ENCODE assay signal across 22 cellular contexts in the genomic region with DNA sequence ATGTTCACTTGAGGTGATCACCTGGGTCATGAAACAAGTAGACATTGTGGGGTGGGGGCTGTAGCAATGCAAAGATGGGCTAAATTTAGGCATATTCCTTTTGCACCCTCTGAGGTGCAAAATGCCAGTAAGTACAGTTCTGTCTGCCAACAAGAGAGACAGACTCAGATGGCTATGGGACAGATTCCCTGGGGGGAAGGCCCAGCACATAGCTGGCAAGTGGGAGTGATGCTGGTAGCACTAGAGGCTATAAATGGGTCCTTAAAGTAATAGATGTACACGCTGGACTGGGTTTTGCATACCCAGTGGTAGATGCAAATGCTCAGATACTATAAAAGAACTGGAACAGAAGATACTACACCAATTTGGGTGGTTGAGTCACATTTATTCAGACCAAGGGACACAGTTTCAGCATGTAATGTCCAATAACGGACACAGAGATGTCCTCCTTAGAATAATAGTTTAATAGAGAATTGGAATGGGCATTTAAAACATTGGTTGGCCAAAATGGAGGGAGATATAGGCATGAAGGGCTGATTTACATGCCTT.
DNase-seq lines count a peak whose midpoint lies in the region; ATAC-seq and TF ChIP-seq lines count a peak whose summit lies in the region.
"Had no signal": no experiment of that assay in that cellular context is flagged by ENCODE, and none has a peak within 500 bp of the region (broad histone marks: within the 10 kb centered on the region; RNA-seq: fewer than 3 reads in every experiment).

No MANE protein-coding gene starts in this region.

- H3K79me2 ChIP-seq in Karpas-422 (ENCODE audit: low read length): no peaks in the 10 kb centered on the region

- no peak overlapping the region for H3K4me3 Mint-ChIP-seq in osteocyte (ENCODE audit: unreplicated experiment)
- no peak overlapping the region for H3K4me3 Mint-ChIP-seq in natural killer cell treated with Interleukin-12 subunit alpha and Interleukin-12 subunit beta and Interleukin-15 and Interleukin-18, amount 100 ng/mL, for 72 hours
- H3K4me3 Mint-ChIP-seq: CD4-positive, CD25-positive, alpha-beta regulatory T cell had no signal

- H3K27ac ChIP-seq in Karpas-422 (ENCODE audit: low read length) (no peak overlapping the region), angular gyrus (ENCODE audit: low read depth, low read length) (peak overlapping the region; percentile 40), left ventricle myocardium inferior (replicated peaks) (peak overlapping the region; percentile 23)
- H3K27ac ChIP-seq: BLaER1, GM23248, PC-9, SK-N-MC had no signal

- H4K20me1 ChIP-seq in Karpas-422 (ENCODE audit: insufficient read depth, low read depth, low read length): no peaks in the 10 kb centered on the region
- H4K20me1 ChIP-seq: BLaER1 had no signal

- peaks cover 6% of the 10 kb centered on the region for H3K4me1 Mint-ChIP-seq in osteocyte (ENCODE audit: unreplicated experiment)
- no peaks in the 10 kb centered on the region for H3K4me1 Mint-ChIP-seq in natural killer cell treated with Interleukin-12 subunit alpha and Interleukin-12 subunit beta and Interleukin-15 and Interleukin-18, amount 100 ng/mL, for 72 hours (ENCODE audit: low read depth in 2 of 2)

- peaks cover 5% of the 10 kb centered on the region for H3K36me3 Mint-ChIP-seq in osteocyte (ENCODE audit: unreplicated experiment)
- no peaks in the 10 kb centered on the region for H3K36me3 Mint-ChIP-seq in natural killer cell treated with Interleukin-12 subunit alpha and Interleukin-12 subunit beta and Interleukin-15 and Interleukin-18, amount 100 ng/mL, for 72 hours
- H3K36me3 Mint-ChIP-seq: CD4-positive, CD25-positive, alpha-beta regulatory T cell had no signal

- H3K9me3 ChIP-seq in Karpas-422 (ENCODE audit: low read length) (peaks cover 13% of the 10 kb centered on the region), left ventricle myocardium inferior (replicated peaks) (peaks cover 21% of the 10 kb centered on the region)

- no peak for ATAC-seq in natural killer cell treated with Interleukin-12 subunit alpha and Interleukin-12 subunit beta and Interleukin-15 and Interleukin-18, amount 100 ng/mL, for 72 hours
- no peak for ATAC-seq in left lobe of liver

- H3K9ac ChIP-seq in Karpas-422 (ENCODE audit: low read length): no peak overlapping the region
- H3K9ac ChIP-seq: BLaER1, GM23248 had no signal

- TF ChIP-seq CTCF in left ventricle myocardium inferior (IDR thresholded peaks at IDR 0.05; ENCODE audit: borderline replicate concordance): no peak
- no peak for TF ChIP-seq CTCF in osteocyte (IDR thresholded peaks at IDR 0.05)

- no peaks in the 10 kb centered on the region for H3K27me3 ChIP-seq in Karpas-422 (ENCODE audit: low read length)
- no peaks in the 10 kb centered on the region for H3K27me3 ChIP-seq in left ventricle myocardium inferior (ENCODE audit: low read depth)
- H3K27me3 ChIP-seq: BLaER1 had no signal

- peaks cover 5% of the 10 kb centered on the region for H3K27me3 Mint-ChIP-seq in osteocyte (ENCODE audit: unreplicated experiment)
- H3K27me3 Mint-ChIP-seq in natural killer cell treated with Interleukin-12 subunit alpha and Interleukin-12 subunit beta and Interleukin-15 and Interleukin-18, amount 100 ng/mL, for 72 hours: peaks cover 17 to 30% of the 10 kb centered on the region in 2 donors

- DNase-seq in Karpas-422 (peak; percentile 66), left ventricle myocardium inferior (no peak), osteocyte (ENCODE audit: extremely low spot score, unreplicated experiment) (peak; percentile 27), SIG-M5 treated with dmso at 0.1 percent for 504 hours (lab: John Stamatoyannopoulos, UW; ENCODE audit: unreplicated experiment) (no peak), left lobe of liver (ENCODE audit: low spot score) (no peak), NCI-H2171 treated with DMSO at 0.1 percent for 48 hours (lab: John Stamatoyannopoulos, UW) (no peak)
- no peak for DNase-seq in natural killer cell treated with Interleukin-12 subunit alpha and Interleukin-12 subunit beta and Interleukin-15 and Interleukin-18, amount 100 ng/mL, for 72 hours (ENCODE audit: low spot score)
- DNase-seq: CD4-positive, CD25-positive, alpha-beta regulatory T cell; KBM-7; MM.1S; NCI-H1694 treated with DMSO at 0.1 percent for 48 hours; NCI-H2081; NCI-H226; NK-92 treated with Interleukin-12 subunit alpha and Interleukin-12 subunit beta, amount 100 ng/mL, for 24 hours; PC-9; RPMI8226; SHP77 treated with DMSO at 0.1 percent for 48 hours had no signal

- H3K36me3 ChIP-seq in Karpas-422 (ENCODE audit: insufficient read depth, low read length): no peaks in the 10 kb centered on the region
- no peaks in the 10 kb centered on the region for H3K36me3 ChIP-seq in left ventricle myocardium inferior
- H3K36me3 ChIP-seq: BLaER1, HAP-1 had no signal

- H3K9me3 Mint-ChIP-seq in osteocyte (ENCODE audit: unreplicated experiment): peaks cover 16% of the 10 kb centered on the region
- H3K9me3 Mint-ChIP-seq in natural killer cell treated with Interleukin-12 subunit alpha and Interleukin-12 subunit beta and Interleukin-15 and Interleukin-18, amount 100 ng/mL, for 72 hours: no peaks in the 10 kb centered on the region

- no peak overlapping the region for H3K27ac Mint-ChIP-seq in osteocyte (ENCODE audit: unreplicated experiment)
- no peak overlapping the region for H3K27ac Mint-ChIP-seq in natural killer cell treated with Interleukin-12 subunit alpha and Interleukin-12 subunit beta and Interleukin-15 and Interleukin-18, amount 100 ng/mL, for 72 hours
- H3K27ac Mint-ChIP-seq: CD4-positive, CD25-positive, alpha-beta regulatory T cell had no signal

- no peak overlapping the region for H2AFZ ChIP-seq in Karpas-422 (ENCODE audit: low read length)
- H2AFZ ChIP-seq: GM23248, PC-9 had no signal

- H3K4me3 ChIP-seq in Karpas-422 (ENCODE audit: low read length) (peak overlapping the region; percentile 25), left ventricle myocardium inferior (no peak overlapping the region)
- H3K4me3 ChIP-seq: BLaER1, GM23248, HAP-1, PC-9, SK-N-MC had no signal

- intact Hi-C loops in left ventricle myocardium inferior (cut with micrococcal nuclease): no loop called here

- H3K4me1 ChIP-seq in Karpas-422 (ENCODE audit: low read length) (peaks cover 27% of the 10 kb centered on the region), left ventricle myocardium inferior (peaks cover 21% of the 10 kb centered on the region)
- H3K4me1 ChIP-seq: BLaER1, HAP-1 had no signal

- no peaks in the 10 kb centered on the region for H3K9me2 ChIP-seq in Karpas-422 (replicated peaks; ENCODE audit: insufficient read depth, low read length)

- peak overlapping the region; percentile 36 for H3K4me2 ChIP-seq in Karpas-422 (ENCODE audit: low read depth, low read length, poor library complexity, severe bottlenecking)
- H3K4me2 ChIP-seq: BLaER1, PC-9 had no signal

Comparison
In these comparisons a context has a peak if more than half of its experiments do, and no peak if none do; other contexts are left out.
1. DNase-seq: peak in Karpas-422 (single experiment) and osteocyte (single experiment); none in left ventricle myocardium inferior (single experiment), SIG-M5 treated with dmso at 0.1 percent for 504 hours (single experiment), natural killer cell treated with Interleukin-12 subunit alpha and Interleukin-12 subunit beta and Interleukin-15 and Interleukin-18, amount 100 ng/mL, for 72 hours (single experiment), left lobe of liver (single experiment) and NCI-H2171 treated with DMSO at 0.1 percent for 48 hours (single experiment).